Comparison of ENCODE assay signal across 8 cellular contexts in genomic region chr2:30446602-30447148, GRCh38. TPM values are rescaled to one million over a fixed set of nuclear protein-coding genes. Genes with fewer than 3 reads are reported as not detected.
DNase-seq lines count a peak whose midpoint lies in the region; ATAC-seq and TF ChIP-seq lines count a peak whose summit lies in the region.

No MANE protein-coding gene starts in this region.

- H3K79me2 ChIP-seq in trophoblast cell (ENCODE audit: control insufficient read depth, insufficient read depth, low read length, poor library complexity), result peaks cover 5% of the 10 kb centered on the region

- H3K79me1 ChIP-seq in trophoblast cell (ENCODE audit: low read length), result peaks cover 10% of the 10 kb centered on the region

- peak overlapping the region; percentile 43 for H2BK5ac ChIP-seq in trophoblast cell (ENCODE audit: low read depth, low read length, poor library complexity)

- H4K91ac ChIP-seq in trophoblast cell (ENCODE audit: low read depth, low read length), result peak overlapping the region; percentile 68

- TF ChIP-seq POLR2A in esophagus muscularis mucosa (IDR thresholded peaks at IDR 0.05; ENCODE audit: low read depth), result no peak

- H3K27ac ChIP-seq in RWPE2 (ENCODE audit: poor library complexity, severe bottlenecking), result peak overlapping the region; percentile 14
- peak overlapping the region; percentile 76 to 87 (median 84) for H3K27ac ChIP-seq in esophagus muscularis mucosa (replicated peaks in 1 of 4)
- no peak overlapping the region for H3K27ac ChIP-seq in trophoblast cell (ENCODE audit: low read depth, low read length)

- H3K23ac ChIP-seq in trophoblast cell (ENCODE audit: low read length), result no peak overlapping the region

- H2AK5ac ChIP-seq in trophoblast cell (ENCODE audit: low read length), result no peak overlapping the region

- H2BK12ac ChIP-seq in trophoblast cell (ENCODE audit: low read length), result no peak overlapping the region

- H3K14ac ChIP-seq in trophoblast cell (ENCODE audit: low read length), result peak overlapping the region; percentile 78

- peak; percentile 7 for ATAC-seq in GM21390 (IDR thresholded peaks at IDR 0.05; ENCODE audit: unreplicated experiment)
- ATAC-seq in RWPE2 (ENCODE audit: low read depth), result no peak
- no peak for ATAC-seq in HG03354 (IDR thresholded peaks at IDR 0.05; ENCODE audit: poor library complexity, severe bottlenecking, unreplicated experiment)

- H3K4me1 ChIP-seq in RWPE2 (ENCODE audit: insufficient read depth, poor library complexity, severe bottlenecking) (no peaks in the 10 kb centered on the region), esophagus muscularis mucosa (peaks cover 0 to 31% (median 23%) of the 10 kb centered on the region in 4 donors), trophoblast cell (ENCODE audit: control insufficient read depth in 1 of 2, insufficient read depth in 2 of 2, low read length in 2 of 2) (peaks cover 4 to 11% of the 10 kb centered on the region in 2 experiments)

- DNase-seq in AG20443 (ENCODE audit: low spot score), result peak; percentile 25
- no peak for DNase-seq in RWPE2 (ENCODE audit: low spot score)
- DNase-seq in esophagus muscularis mucosa (ENCODE audit: extremely low spot score), result no peak
- no peak for DNase-seq in trophoblast cell
- DNase-seq in OCI-M1 (lab: John Stamatoyannopoulos, UW), result no peak
- no peak for DNase-seq in stimulated activated CD4-positive, alpha-beta T cell treated with anti-CD3 and anti-CD28 coated beads, Interleukin-2, amount 100 ng/mL, for 24 hours

- intact Hi-C loops in esophagus muscularis mucosa (cut with DNase I), result no loop called here

- H3K9me3 ChIP-seq in RWPE2 (ENCODE audit: severe bottlenecking), result no peaks in the 10 kb centered on the region
- H3K9me3 ChIP-seq in esophagus muscularis mucosa, result no peaks in the 10 kb centered on the region
- no peaks in the 10 kb centered on the region for H3K9me3 ChIP-seq in trophoblast cell (ENCODE audit: insufficient read depth, low read depth, low read length)

- peak overlapping the region; percentile 88 for H3K9ac ChIP-seq in trophoblast cell (ENCODE audit: low read length)

- H4K8ac ChIP-seq in trophoblast cell (ENCODE audit: low read depth, low read length), result peak overlapping the region; percentile 88

- peak overlapping the region; percentile 76 for H2AFZ ChIP-seq in trophoblast cell (ENCODE audit: insufficient read depth, low read length, poor library complexity)

- no peaks in the 10 kb centered on the region for H3K27me3 ChIP-seq in RWPE2 (ENCODE audit: insufficient read depth, poor library complexity, severe bottlenecking)
- H3K27me3 ChIP-seq in esophagus muscularis mucosa, result no peaks in the 10 kb centered on the region
- no peaks in the 10 kb centered on the region for H3K27me3 ChIP-seq in trophoblast cell (ENCODE audit: insufficient read depth, low read length)

- H3K36me3 ChIP-seq in RWPE2 (ENCODE audit: low read depth), result no peaks in the 10 kb centered on the region
- no peaks in the 10 kb centered on the region for H3K36me3 ChIP-seq in esophagus muscularis mucosa
- no peaks in the 10 kb centered on the region for H3K36me3 ChIP-seq in trophoblast cell (ENCODE audit: control insufficient read depth in 1 of 2, insufficient read depth in 2 of 2, low read length in 2 of 2)

- TF ChIP-seq EP300 in esophagus muscularis mucosa (IDR thresholded peaks at IDR 0.05), result no peak

- peak overlapping the region; percentile 46 for H2BK120ac ChIP-seq in trophoblast cell (ENCODE audit: insufficient read depth, low read length, poor library complexity)

- 16% methylated on average over 12 of the region's 12 CpGs for WGBS in esophagus muscularis mucosa
- WGBS in trophoblast cell (ENCODE audit: extremely low coverage, insufficient coverage, insufficient read length), result no CpG with 5 or more reads among the region's 12 CpGs

- peak overlapping the region; percentile 77 for H3K4me2 ChIP-seq in trophoblast cell (ENCODE audit: low read length)

- no peak overlapping the region for H3K4ac ChIP-seq in trophoblast cell (ENCODE audit: low read depth, low read length)

- peak overlapping the region; percentile 51 for H4K12ac ChIP-seq in trophoblast cell (ENCODE audit: low read depth, low read length)

- H3K18ac ChIP-seq in trophoblast cell (ENCODE audit: low read length), result no peak overlapping the region

- TF ChIP-seq CTCF in RWPE2 (IDR thresholded peaks at IDR 0.05; ENCODE audit: poor library complexity, severe bottlenecking), result no peak
- no peak for TF ChIP-seq CTCF in esophagus muscularis mucosa (IDR thresholded peaks at IDR 0.05)

- peak overlapping the region; percentile 90 for H3K4me3 ChIP-seq in RWPE2 (ENCODE audit: severe bottlenecking)
- H3K4me3 ChIP-seq in esophagus muscularis mucosa, result peak overlapping the region; percentile 80 to 89 (median 86)
- peak overlapping the region; percentile 100 for H3K4me3 ChIP-seq in trophoblast cell (ENCODE audit: low read depth, low read length)

RNA-seq across cellular contexts. Expression of gene LCLAT1, which starts 0.4 kb away (rescaled TPM):
- 10 to 100 TPM; 24.9 to 62.9 (median 36.3) TPM for total RNA-seq in esophagus muscularis mucosa
- polyA plus RNA-seq in trophoblast cell (2013), result 10.4 and 10.6 TPM in 2 replicates
